1 cellular context compared by ENCODE assay signal in genomic region chr1:221309711-221310110, GRCh38.
TF ChIP-seq lines count a peak whose summit lies in the region.

No MANE protein-coding gene starts in this region.

TF ChIP-seq in H1, 55 proteins besides CTCF, POLR2A, EP300 and RAD21 (continued from another document):
- TF ChIP-seq CHD7 (IDR thresholded peaks at IDR 0.05; ENCODE audit: insufficient replicate concordance, low read length), result no peak
- no peak for TF ChIP-seq SP1 (IDR thresholded peaks at IDR 0.05; ENCODE audit: low read depth, low read length)
- TF ChIP-seq SP2 (IDR thresholded peaks at IDR 0.05; ENCODE audit: low read length), result no peak
- TF ChIP-seq ZNF274 (IDR thresholded peaks at IDR 0.05; ENCODE audit: borderline replicate concordance, extremely low read depth, low read length), result no peak
- no peak for TF ChIP-seq SP4 (IDR thresholded peaks at IDR 0.05; ENCODE audit: low read length)
- TF ChIP-seq RXRA (IDR thresholded peaks at IDR 0.05; ENCODE audit: insufficient read depth, low read depth, low read length), result no peak
- TF ChIP-seq TAF7 (optimal IDR thresholded peaks at IDR 0.05; ENCODE audit: borderline replicate concordance, low read depth, low read length), result no peak
- TF ChIP-seq PHF8 (conservative IDR thresholded peaks at IDR 0.05; ENCODE audit: low read depth, low read length), result no peak
- TF ChIP-seq BCL11A (IDR thresholded peaks at IDR 0.05; ENCODE audit: low read depth in 2 of 2, low read length in 2 of 2), result no peak
- TF ChIP-seq NANOG (IDR thresholded peaks at IDR 0.05; ENCODE audit: insufficient read depth, low read depth, low read length, poor library complexity, severe bottlenecking), result no peak
- no peak for TF ChIP-seq RBBP5 (IDR thresholded peaks at IDR 0.05; ENCODE audit: borderline replicate concordance, low read depth, low read length)
- TF ChIP-seq E2F6 (IDR thresholded peaks at IDR 0.05), result no peak
- TF ChIP-seq CEBPB (IDR thresholded peaks at IDR 0.05; ENCODE audit: low read depth, low read length), result no peak
- TF ChIP-seq KDM4A (IDR thresholded peaks at IDR 0.05; ENCODE audit: low read depth, low read length, severe bottlenecking), result no peak
- no peak for TF ChIP-seq MAFK (IDR thresholded peaks at IDR 0.05; ENCODE audit: low read depth, low read length)
- no peak for TF ChIP-seq RNF2 (IDR thresholded peaks at IDR 0.05; ENCODE audit: borderline replicate concordance, low read depth, low read length, missing control alignments, poor library complexity, severe bottlenecking)
- TF ChIP-seq SIX5 (IDR thresholded peaks at IDR 0.05; ENCODE audit: low read depth, low read length), result no peak
- TF ChIP-seq FOSL1 (IDR thresholded peaks at IDR 0.05; ENCODE audit: insufficient read depth, low read depth, low read length), result no peak
